Comparison of ENCODE assay signal across 9 cellular contexts in genomic region chr13:26377038-26377437, GRCh38.
DNase-seq lines count a peak whose midpoint lies in the region; ATAC-seq and TF ChIP-seq lines count a peak whose summit lies in the region.
"Had no signal": no experiment of that assay in that cellular context is flagged by ENCODE, and none has a peak within 500 bp of the region (broad histone marks: within the 10 kb centered on the region; RNA-seq: fewer than 3 reads in every experiment).

No MANE protein-coding gene starts in this region.

- H3K4me3 ChIP-seq in AG04450 (ENCODE audit: low read depth, low read length) (no peak overlapping the region), cardiac muscle cell (no peak overlapping the region)
- H3K4me3 ChIP-seq: skin epidermis had no signal

- no peak for ATAC-seq in HG03432 (IDR thresholded peaks at IDR 0.05; ENCODE audit: unreplicated experiment)

- H3K27ac ChIP-seq in AG04450 (ENCODE audit: low read depth, low read length) (no peak overlapping the region), cardiac muscle cell (no peak overlapping the region)
- H3K27ac ChIP-seq: skin epidermis had no signal

- H3K27me3 ChIP-seq in AG04450 (ENCODE audit: control insufficient read depth, insufficient read depth, low read length), result no peaks in the 10 kb centered on the region
- H3K27me3 ChIP-seq in cardiac muscle cell, result no peaks in the 10 kb centered on the region

- CTCF ChIA-PET in AG04450 (lab: Charles Lee), result interaction anchor here (1.4 to 1.9 kb wide), 2 partner anchors 9 to 321 kb away, joined by 3 to 8 read pairs; no protein-coding TSS in a partner anchor

- POLR2A ChIA-PET in AG04450 (lab: Yijun Ruan, JAX), result no interaction called here

- peak; percentile 42 for TF ChIP-seq CTCF in AG04450 (IDR thresholded peaks at IDR 0.05; ENCODE audit: low read depth, low read length)
- TF ChIP-seq CTCF in GM12873 (IDR thresholded peaks at IDR 0.05; ENCODE audit: insufficient read depth, low read depth, low read length, missing control alignments), result peak; percentile 47
- peak; percentile 41 for TF ChIP-seq CTCF in cardiac muscle cell (IDR thresholded peaks at IDR 0.05; ENCODE audit: low read depth, low read length)

- H3K9me3 ChIP-seq in AG04450 (ENCODE audit: control insufficient read depth, insufficient read depth, low read length) (no peaks in the 10 kb centered on the region), cardiac muscle cell (ENCODE audit: low read depth) (no peaks in the 10 kb centered on the region)

- peaks cover 3% of the 10 kb centered on the region for H3K4me1 ChIP-seq in cardiac muscle cell (ENCODE audit: low read depth)

- no peak for DNase-seq in AG04450 (ENCODE audit: low read depth, low spot score)
- peak; percentile 41 for DNase-seq in OCI-M1 (lab: John Stamatoyannopoulos, UW)
- peak; percentile 29 to 40 for DNase-seq in cardiac muscle cell (ENCODE audit: low read depth in 1 of 2, low spot score in 1 of 2)
- no peak for DNase-seq in T-helper 9 cell
- DNase-seq in NCI-H446 treated with DMSO at 0.1 percent for 48 hours (lab: John Stamatoyannopoulos, UW), result no peak
- no peak for DNase-seq in central memory CD4-positive, alpha-beta T cell

- no peaks in the 10 kb centered on the region for H3K36me3 ChIP-seq in cardiac muscle cell

Comparison
In these comparisons a context has a peak if more than half of its experiments do, and no peak if none do; other contexts are left out.
1. DNase-seq: peak in OCI-M1 (single experiment) and cardiac muscle cell (2 of 2); none in AG04450 (single experiment), T-helper 9 cell (single experiment), NCI-H446 treated with DMSO at 0.1 percent for 48 hours (single experiment) and central memory CD4-positive, alpha-beta T cell (single experiment).
2. Peak in every context shown above with its lines, with median percentiles within 50 percentile points of each other: CTCF ChIP-seq.